ENCODE assay signal across 21 cellular contexts in the genomic region with DNA sequence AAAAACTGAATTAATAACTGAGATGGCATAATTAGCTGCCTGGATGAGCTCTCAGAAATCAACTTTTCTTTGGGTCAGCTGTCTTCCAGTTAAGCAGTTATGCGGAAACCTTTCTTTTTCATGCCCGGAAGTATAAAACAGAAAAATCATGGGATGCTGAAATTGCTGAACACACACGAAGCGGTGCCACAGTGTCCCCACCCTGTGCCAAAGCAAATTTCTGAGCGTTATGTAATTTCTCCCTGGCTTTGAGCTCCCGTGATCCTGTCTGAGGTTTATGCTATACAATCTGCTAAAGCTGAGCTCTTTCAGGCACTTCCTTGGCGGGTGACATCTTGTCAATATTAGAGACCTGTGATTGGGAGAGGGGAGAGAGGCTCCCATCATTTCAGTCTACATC.
"Had no signal": no experiment of that assay in that cellular context is flagged by ENCODE, and none has a peak within 500 bp of the region (broad histone marks: within the 10 kb centered on the region; RNA-seq: fewer than 3 reads in every experiment).

No MANE protein-coding gene starts in this region.

- ATAC-seq: activated CD8-positive, alpha-beta T cell treated with anti-CD3 and anti-CD28 coated beads, Interleukin-2, amount 10 ng/mL, durations not matched to agents 7 days and 5 days; gastroesophageal sphincter; left colon; naive thymus-derived CD8-positive, alpha-beta T cell; stimulated activated naive CD8-positive, alpha-beta T cell treated with anti-CD3 and anti-CD28 coated beads, Interleukin-15, Interleukin-2, amounts not matched to agents 100 U/mL and 50 U/mL, for 24 hours had no signal

- H3K36me3 ChIP-seq: gastroesophageal sphincter, neutrophil, suprapubic skin had no signal

- H3K27me3 ChIP-seq: gastroesophageal sphincter, neutrophil, suprapubic skin had no signal

- DNase-seq: activated CD4-positive, alpha-beta T cell treated with anti-CD3 and anti-CD28 coated beads, Interleukin-2, amount 10 ng/mL, durations not matched to agents 24 days and 14 days; activated CD4-positive, CD25-positive, alpha-beta regulatory T cell; activated CD8-positive, alpha-beta memory T cell treated with anti-CD3 and anti-CD28 coated beads, Interleukin-2, amount 50 U/mL, for 4 hours; activated CD8-positive, alpha-beta T cell treated with anti-CD3 and anti-CD28 coated beads, Interleukin-2, amount 10 ng/mL, durations not matched to agents 7 days and 5 days; activated gamma-delta T cell treated with Interleukin-2 at 50 U/mL for 16 hours; activated naive CD8-positive, alpha-beta T cell treated with anti-CD3 and anti-CD28 coated beads for 36 hours; activated T-cell treated with anti-CD3 and anti-CD28 coated beads, Interleukin-2, amount 50 U/mL, for 48 hours; cerebellar nuclear complex; left colon; naive thymus-derived CD8-positive, alpha-beta T cell; posterior cingulate gyrus; retina; stimulated activated CD4-positive, alpha-beta T cell treated with anti-CD3 and anti-CD28 coated beads, Interleukin-15, amount 100 ng/mL, for 24 hours; stimulated activated CD4-positive, alpha-beta T cell treated with anti-CD3 and anti-CD28 coated beads, Interleukin-4, amount 100 ng/mL, for 24 hours; stimulated activated CD8-positive, alpha-beta memory T cell treated with anti-CD3 and anti-CD28 coated beads, Interleukin-4, amount 100 ng/mL, for 48 hours; stimulated activated naive CD8-positive, alpha-beta T cell treated with anti-CD3 and anti-CD28 coated beads, Interleukin-15, Interleukin-2, amounts not matched to agents 100 U/mL and 50 U/mL, for 24 hours; T-helper 2 cell had no signal

- H3K27ac ChIP-seq: epithelial cell of prostate, gastroesophageal sphincter, neutrophil, suprapubic skin had no signal

- H3K4me3 ChIP-seq: gastroesophageal sphincter, suprapubic skin had no signal

- H3K4me1 ChIP-seq: gastroesophageal sphincter had no signal

- H3K9me3 ChIP-seq: gastroesophageal sphincter, neutrophil, suprapubic skin had no signal
